Comparison of ENCODE assay signal across 25 cellular contexts in the genomic region with DNA sequence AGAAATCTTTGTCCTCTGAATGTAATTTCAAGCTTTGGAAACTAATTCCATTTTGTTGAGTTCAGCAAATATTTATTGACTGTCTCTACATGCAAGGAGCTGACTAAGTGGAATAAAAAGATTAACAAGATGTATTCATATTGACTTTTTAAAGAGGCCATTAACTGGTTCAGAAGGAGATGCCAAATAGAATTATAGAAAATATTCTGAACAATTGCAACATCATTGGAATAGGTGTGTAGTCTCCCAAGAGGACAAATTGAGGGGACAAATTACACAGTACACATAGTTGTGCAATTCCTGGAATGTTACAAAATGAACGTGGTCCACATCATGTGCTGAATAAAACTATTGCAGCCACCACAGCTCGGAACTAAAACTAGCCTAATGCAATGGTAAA.
DNase-seq lines count a peak whose midpoint lies in the region; ATAC-seq and TF ChIP-seq lines count a peak whose summit lies in the region.
"Had no signal": no experiment of that assay in that cellular context is flagged by ENCODE, and none has a peak within 500 bp of the region (broad histone marks: within the 10 kb centered on the region; RNA-seq: fewer than 3 reads in every experiment).

No MANE protein-coding gene starts in this region.

- H3K9me3 ChIP-seq in breast epithelium (no peaks in the 10 kb centered on the region), esophagus squamous epithelium (no peaks in the 10 kb centered on the region), osteoblast (ENCODE audit: low read depth, low read length) (no peaks in the 10 kb centered on the region), upper lobe of left lung (no peaks in the 10 kb centered on the region)
- H3K9me3 ChIP-seq: BE2C had no signal

- H3K27ac ChIP-seq in breast epithelium (no peak overlapping the region), esophagus squamous epithelium (peak overlapping the region; percentile 18 to 70 (median 50)), osteoblast (ENCODE audit: low read depth, low read length) (no peak overlapping the region), upper lobe of left lung (no peak overlapping the region)
- H3K27ac ChIP-seq: 22Rv1, HL-60 had no signal

- 43 to 55% methylated on average over 2 of the region's 2 CpGs for WGBS in esophagus squamous epithelium, 2 donors
- 46 to 58% methylated on average over 2 of the region's 2 CpGs for WGBS in upper lobe of left lung, 2 donors

- CTCF ChIA-PET in MCF 10A (lab: Yijun Ruan, JAX) = interaction anchor here (0.6 to 1.0 kb wide), 2 partner anchors 113 to 446 kb away, joined by 3 read pairs; no protein-coding TSS in a partner anchor

- H3K79me2 ChIP-seq in osteoblast (ENCODE audit: insufficient read depth, low read length) = no peaks in the 10 kb centered on the region

- no peak for TF ChIP-seq CTCF in MCF 10A (IDR thresholded peaks at IDR 0.05; ENCODE audit: unreplicated experiment)
- no peak for TF ChIP-seq CTCF in breast epithelium (IDR thresholded peaks at IDR 0.05)
- TF ChIP-seq CTCF in esophagus squamous epithelium (IDR thresholded peaks at IDR 0.05) = no peak
- no peak for TF ChIP-seq CTCF in osteoblast (IDR thresholded peaks at IDR 0.05; ENCODE audit: extremely low read depth, low read depth, low read length)
- TF ChIP-seq CTCF in upper lobe of left lung (IDR thresholded peaks at IDR 0.05) = no peak

- no peaks in the 10 kb centered on the region for H4K20me1 ChIP-seq in osteoblast (ENCODE audit: insufficient read depth, low read length)

- no peaks in the 10 kb centered on the region for H3K27me3 Mint-ChIP-seq in MCF 10A (ENCODE audit: insufficient read depth, unreplicated experiment)
- H3K27me3 Mint-ChIP-seq: CD8-positive, alpha-beta memory T cell had no signal

- H3K4me3 ChIP-seq in breast epithelium (no peak overlapping the region), esophagus squamous epithelium (no peak overlapping the region), osteoblast (ENCODE audit: insufficient read depth, low read length) (no peak overlapping the region), upper lobe of left lung (no peak overlapping the region)

- H3K4me3 Mint-ChIP-seq in MCF 10A (ENCODE audit: unreplicated experiment) = no peak overlapping the region
- H3K4me3 Mint-ChIP-seq: CD14-positive monocyte; CD8-positive, alpha-beta memory T cell had no signal

- no peak overlapping the region for H2AFZ ChIP-seq in osteoblast (ENCODE audit: low read length)

- H3K9me3 Mint-ChIP-seq in MCF 10A (ENCODE audit: unreplicated experiment) = no peaks in the 10 kb centered on the region

- H3K36me3 ChIP-seq in breast epithelium (no peaks in the 10 kb centered on the region), esophagus squamous epithelium (no peaks in the 10 kb centered on the region), osteoblast (ENCODE audit: insufficient read depth, low read length) (no peaks in the 10 kb centered on the region), upper lobe of left lung (no peaks in the 10 kb centered on the region)
- H3K36me3 ChIP-seq: BE2C had no signal

- H3K27ac Mint-ChIP-seq in MCF 10A (ENCODE audit: low read depth, unreplicated experiment) = no peak overlapping the region
- H3K27ac Mint-ChIP-seq: CD14-positive monocyte; CD8-positive, alpha-beta memory T cell had no signal

- H3K27me3 ChIP-seq in breast epithelium = no peaks in the 10 kb centered on the region
- H3K27me3 ChIP-seq in esophagus squamous epithelium = no peaks in the 10 kb centered on the region
- H3K27me3 ChIP-seq in osteoblast (ENCODE audit: insufficient read depth, low read length) = no peaks in the 10 kb centered on the region
- no peaks in the 10 kb centered on the region for H3K27me3 ChIP-seq in upper lobe of left lung
- H3K27me3 ChIP-seq: BE2C had no signal

- ATAC-seq in upper lobe of left lung (ENCODE audit: low FRiP score in 2 of 2) = no peak

- DNase-seq in MCF 10A (ENCODE audit: unreplicated experiment) = peak; percentile 16
- no peak for DNase-seq in breast epithelium (ENCODE audit: low spot score in 2 of 2)
- DNase-seq in esophagus squamous epithelium (lab: John Stamatoyannopoulos, UW) = no peak
- DNase-seq in osteoblast (ENCODE audit: insufficient read length, low spot score, missing footprints) = peak; percentile 19
- DNase-seq in DMS114 treated with DMSO at 0.1 percent for 48 hours (lab: John Stamatoyannopoulos, UW; ENCODE audit: unreplicated experiment) = no peak
- DNase-seq in stimulated activated CD4-positive, alpha-beta T cell treated with anti-CD3 and anti-CD28 coated beads, Interleukin-12 subunit alpha, Interleukin-12 subunit beta, amount 100 ng/mL, for 4 hours = no peak
- no peak for DNase-seq in upper lobe of left lung
- DNase-seq: ACHN; BE2C; CD8-positive, alpha-beta memory T cell; DMS 273 treated with DMSO at 0.1 percent for 48 hours; DMS79 treated with DMSO at 0.1 percent for 48 hours; GF-D8; KG1; NCI-H1048; NCI-H1417; NCI-H1694; NCI-H2029 treated with DMSO at 0.1 percent for 48 hours; NCI-H446 treated with DMSO at 0.1 percent for 48 hours; NCI-H526; RPMI8226; SHP77 had no signal

- no peak for TF ChIP-seq EP300 in upper lobe of left lung (IDR thresholded peaks at IDR 0.05)

- no peak for TF ChIP-seq POLR2A in breast epithelium (IDR thresholded peaks at IDR 0.05)
- TF ChIP-seq POLR2A in esophagus squamous epithelium (IDR thresholded peaks at IDR 0.05) = no peak
- TF ChIP-seq POLR2A in upper lobe of left lung (IDR thresholded peaks at IDR 0.05) = no peak

- no peak overlapping the region for H3K4me2 ChIP-seq in osteoblast (ENCODE audit: insufficient read depth, low read length)

- POLR2A ChIA-PET in MCF 10A (lab: Yijun Ruan, JAX) = interaction anchor here (0.5 to 2.3 kb wide), 6 partner anchors 10 to 212 kb away, joined by 3 to 8 read pairs (median 3); no protein-coding TSS in a partner anchor

- intact Hi-C loops in MCF 10A (cut with micrococcal nuclease) (no loop called here), breast epithelium (cut with DNase I; ENCODE audit: low total_unique reads) (no loop called here), esophagus squamous epithelium (cut with DNase I) (no loop called here)

- no peaks in the 10 kb centered on the region for H3K36me3 Mint-ChIP-seq in MCF 10A (ENCODE audit: insufficient read depth, unreplicated experiment)
- H3K36me3 Mint-ChIP-seq: CD14-positive monocyte; CD8-positive, alpha-beta memory T cell had no signal

- H3K4me1 Mint-ChIP-seq in MCF 10A (ENCODE audit: insufficient read depth, unreplicated experiment) = peaks cover 7% of the 10 kb centered on the region
- H3K4me1 Mint-ChIP-seq: CD14-positive monocyte; CD8-positive, alpha-beta memory T cell had no signal

- H3K4me1 ChIP-seq in breast epithelium (no peaks in the 10 kb centered on the region), esophagus squamous epithelium (peaks cover 0 to 31% (median 6%) of the 10 kb centered on the region in 3 donors), osteoblast (ENCODE audit: insufficient read depth, low read length) (no peaks in the 10 kb centered on the region), upper lobe of left lung (no peaks in the 10 kb centered on the region)
- H3K4me1 ChIP-seq: BE2C had no signal

- BruUV-seq in MCF 10A (replicated peaks; lab: Mats Ljungman, UMichigan) = no TSS peak

Comparison
In these comparisons a context has a peak if more than half of its experiments do, and no peak if none do; other contexts are left out.
1. DNase-seq: peak in MCF 10A (single experiment) and osteoblast (single experiment); none in breast epithelium (0 of 2), esophagus squamous epithelium (single experiment), DMS114 treated with DMSO at 0.1 percent for 48 hours (single experiment), stimulated activated CD4-positive, alpha-beta T cell treated with anti-CD3 and anti-CD28 coated beads, Interleukin-12 subunit alpha, Interleukin-12 subunit beta, amount 100 ng/mL, for 4 hours (single experiment) and upper lobe of left lung (0 of 2).
2. H3K27ac ChIP-seq: peak in esophagus squamous epithelium (4 of 4); none in breast epithelium (0 of 2), osteoblast (single experiment) and upper lobe of left lung (0 of 4).